In the genomic region with DNA sequence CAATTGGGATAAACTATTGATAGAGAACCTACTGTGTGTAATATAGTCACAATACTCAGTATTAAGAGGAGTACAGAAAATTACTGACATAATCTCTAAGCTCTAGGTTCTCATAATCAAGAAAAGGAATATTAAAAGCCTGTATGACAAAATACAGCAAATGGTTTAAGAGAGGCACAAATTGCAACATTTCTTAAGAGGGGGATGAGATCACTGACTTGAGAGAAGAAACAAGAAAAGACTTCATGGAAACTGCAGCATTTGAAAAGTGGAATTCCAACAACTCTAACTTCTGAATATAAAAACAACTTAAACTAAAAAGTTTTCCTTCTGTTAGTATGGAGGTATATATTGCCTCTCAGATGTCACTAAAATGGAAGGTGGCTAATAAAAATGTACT, we compare ENCODE assay signal across 18 cellular contexts.
A peak's percentile ranks its signal among the peaks of the same experiment; 100 is the strongest.
DNase-seq lines count a peak whose midpoint lies in the region; ATAC-seq and TF ChIP-seq lines count a peak whose summit lies in the region.
"Had no signal": no experiment of that assay in that cellular context is flagged by ENCODE, and none has a peak within 500 bp of the region (broad histone marks: within the 10 kb centered on the region; RNA-seq: fewer than 3 reads in every experiment).

No MANE protein-coding gene starts in this region.

- no peak overlapping the region for H2BK20ac ChIP-seq in IMR-90 (ENCODE audit: low read depth, low read length)

- in situ Hi-C loops in IMR-90 (cut with MboI; ENCODE audit: low sequenced_read_pairs): no loop called here

- H3K23ac ChIP-seq in IMR-90 (ENCODE audit: low read depth, low read length): no peak overlapping the region

- peaks cover 5% of the 10 kb centered on the region for H3K36me3 ChIP-seq in IMR-90 (ENCODE audit: control insufficient read depth, insufficient read depth, low read length)

- TF ChIP-seq POLR2A in IMR-90 (IDR thresholded peaks at IDR 0.05; ENCODE audit: low read depth, low read length): no peak

- no TSS peak for BruUV-seq in IMR-90 (replicated peaks; lab: Mats Ljungman, UMichigan)

- no peak overlapping the region for H2AK5ac ChIP-seq in IMR-90 (ENCODE audit: low read depth, low read length)

- no peak overlapping the region for H2BK5ac ChIP-seq in IMR-90 (ENCODE audit: low read depth, low read length, poor library complexity, severe bottlenecking)

- no peak overlapping the region for H4K5ac ChIP-seq in IMR-90 (ENCODE audit: low read depth, low read length)

- H2BK120ac ChIP-seq in IMR-90 (ENCODE audit: low read depth, low read length): no peak overlapping the region

- H3K79me1 ChIP-seq in IMR-90 (ENCODE audit: low read depth in 1 of 2, low read length in 2 of 2): peaks cover 26 to 57% of the 10 kb centered on the region in 2 experiments

- no peak overlapping the region for H4K91ac ChIP-seq in IMR-90 (ENCODE audit: insufficient read depth, low read depth, low read length)

- no peak for TF ChIP-seq CTCF in IMR-90 (conservative IDR thresholded peaks at IDR 0.05; ENCODE audit: low read depth, low read length)
- TF ChIP-seq CTCF in choroid plexus epithelial cell (conservative IDR thresholded peaks at IDR 0.05; ENCODE audit: low read depth, low read length): no peak
- no peak for TF ChIP-seq CTCF in fibroblast of villous mesenchyme (IDR thresholded peaks at IDR 0.05; ENCODE audit: insufficient read depth, low read depth, low read length)

- no peak overlapping the region for H3K4ac ChIP-seq in IMR-90 (ENCODE audit: low read depth, low read length)

- no peak overlapping the region for H2BK15ac ChIP-seq in IMR-90 (ENCODE audit: low read depth, low read length)

- no peak overlapping the region for H3K4me3 ChIP-seq in IMR-90 (ENCODE audit: insufficient read depth, low read depth, low read length)
- no peak overlapping the region for H3K4me3 ChIP-seq in choroid plexus epithelial cell (ENCODE audit: low read depth, low read length)
- no peak overlapping the region for H3K4me3 ChIP-seq in fibroblast of villous mesenchyme (ENCODE audit: low read depth, low read length)
- H3K4me3 ChIP-seq: K562 had no signal

- peaks cover 16% of the 10 kb centered on the region; the same call in 1 of the 2 replicates for H4K20me1 ChIP-seq in IMR-90 (ENCODE audit: insufficient read depth, low read length)

- no peak overlapping the region for H2AFZ ChIP-seq in IMR-90 (replicated peaks; ENCODE audit: low read length, poor library complexity)

- POLR2A ChIA-PET in IMR-90 (lab: Charles Lee; ENCODE audit: unreplicated experiment): no interaction called here
- POLR2A ChIA-PET in activated CD4-positive, alpha-beta memory T cell treated with anti-CD3 and anti-CD28 coated beads for 36 hours (lab: Charles Lee): no interaction called here

- H3K9me1 ChIP-seq in IMR-90 (ENCODE audit: insufficient read depth, low read length): peaks cover 4% of the 10 kb centered on the region; the same call in 1 of the 2 replicates

- H3K36me3 Mint-ChIP-seq in activated CD4-positive, alpha-beta memory T cell treated with anti-CD3 and anti-CD28 coated beads for 36 hours: peaks cover 2% of the 10 kb centered on the region

- no peaks in the 10 kb centered on the region for H3K27me3 Mint-ChIP-seq in activated CD4-positive, alpha-beta memory T cell treated with anti-CD3 and anti-CD28 coated beads for 36 hours

- dilution Hi-C loops in IMR-90 (cut with HindIII; ENCODE audit: low sequenced_read_pairs, unreplicated experiment): no loop called here

- no peak overlapping the region for H3K27ac Mint-ChIP-seq in activated CD4-positive, alpha-beta memory T cell treated with anti-CD3 and anti-CD28 coated beads for 36 hours

- H3K56ac ChIP-seq in IMR-90 (ENCODE audit: extremely low read depth, insufficient read depth, low read length): no peak overlapping the region

- intact Hi-C loops in IMR-90 (cut with micrococcal nuclease) (no loop called here), posterior cingulate gyrus (cut with DNase I) (no loop called here)
- intact Hi-C loops in activated CD4-positive, alpha-beta memory T cell treated with anti-CD3 and anti-CD28 coated beads for 36 hours (cut with micrococcal nuclease): no loop called here

- DNase-seq in IMR-90 (peak; percentile 9), choroid plexus epithelial cell (ENCODE audit: low read depth) (peak; percentile 23), fibroblast of villous mesenchyme (ENCODE audit: low read depth) (peak; percentile 19), posterior cingulate gyrus (no peak)
- DNase-seq in activated CD4-positive, alpha-beta memory T cell treated with anti-CD3 and anti-CD28 coated beads for 36 hours: no peak
- DNase-seq in stimulated activated CD4-positive, alpha-beta T cell treated with anti-CD3 and anti-CD28 coated beads, Interleukin-4, amount 100 ng/mL, for 4 hours: no peak
- DNase-seq: Calu3, DMS79 treated with DMSO at 0.1 percent for 48 hours, NCI-H1105 treated with DMSO at 0.1 percent for 48 hours, NCI-H2029, NCI-H446, NCI-H524 treated with DMSO at 0.1 percent for 48 hours, NCI-H774, PC-3, SK-N-SH had no signal

- ATAC-seq in IMR-90 (ENCODE audit: low read depth) (no peak), HG03039 (IDR thresholded peaks at IDR 0.05; ENCODE audit: unreplicated experiment) (no peak)
- ATAC-seq: HepG2, K562, PC-3 had no signal

- H3K27me3 ChIP-seq in IMR-90 (ENCODE audit: control insufficient read depth, insufficient read depth, low read length): no peaks in the 10 kb centered on the region

- no peak for TF ChIP-seq RAD21 in IMR-90 (IDR thresholded peaks at IDR 0.05; ENCODE audit: low read length)

- H3K9me3 Mint-ChIP-seq in activated CD4-positive, alpha-beta memory T cell treated with anti-CD3 and anti-CD28 coated beads for 36 hours: no peaks in the 10 kb centered on the region

- H4K8ac ChIP-seq in IMR-90 (ENCODE audit: low read depth in 2 of 2, low read length in 2 of 2): no peak overlapping the region

- no peak overlapping the region for H3K18ac ChIP-seq in IMR-90 (ENCODE audit: low read depth, low read length)

- CTCF ChIA-PET in IMR-90 (lab: Yijun Ruan, JAX): interaction anchor here (0.6 kb wide), 1 partner anchor 28 kb away, joined by 3 read pairs; no protein-coding TSS in a partner anchor
- CTCF ChIA-PET in activated CD4-positive, alpha-beta memory T cell treated with anti-CD3 and anti-CD28 coated beads for 36 hours (lab: Charles Lee): no interaction called here

- H3K4me1 ChIP-seq in IMR-90 (ENCODE audit: control insufficient read depth, insufficient read depth, low read length): no peaks in the 10 kb centered on the region

- peaks cover 5% of the 10 kb centered on the region for H3K4me1 Mint-ChIP-seq in activated CD4-positive, alpha-beta memory T cell treated with anti-CD3 and anti-CD28 coated beads for 36 hours (ENCODE audit: low read depth)

- no peak overlapping the region for H3K14ac ChIP-seq in IMR-90 (replicated peaks; ENCODE audit: low read depth, low read length)

- H3K27ac ChIP-seq in IMR-90 (ENCODE audit: insufficient read depth, low read length): no peak overlapping the region

- no peak overlapping the region for H3K4me2 ChIP-seq in IMR-90 (ENCODE audit: low read depth, low read length)
- H3K4me2 ChIP-seq: SK-N-SH had no signal

- H2AK9ac ChIP-seq in IMR-90 (replicated peaks; ENCODE audit: low read depth, low read length, poor library complexity): no peak overlapping the region

- H3K9ac ChIP-seq in IMR-90 (ENCODE audit: low read depth, low read length): no peak overlapping the region
- H3K9ac ChIP-seq: SK-N-SH had no signal

- no peak overlapping the region for H3K4me3 Mint-ChIP-seq in activated CD4-positive, alpha-beta memory T cell treated with anti-CD3 and anti-CD28 coated beads for 36 hours

- no peaks in the 10 kb centered on the region for H3K9me3 ChIP-seq in IMR-90 (ENCODE audit: control insufficient read depth, insufficient read depth, low read length)
- H3K9me3 ChIP-seq: SK-N-SH had no signal

TF ChIP-seq in IMR-90, 13 proteins besides CTCF, POLR2A, EP300 and RAD21:
- no peak for TF ChIP-seq MAZ (IDR thresholded peaks at IDR 0.05; ENCODE audit: borderline replicate concordance, low read depth, low read length)

Comparison
In these comparisons a context has a peak if more than half of its experiments do, and no peak if none do; other contexts are left out.
1. DNase-seq: peak in IMR-90 (single experiment), choroid plexus epithelial cell (single experiment) and fibroblast of villous mesenchyme (single experiment); none in activated CD4-positive, alpha-beta memory T cell treated with anti-CD3 and anti-CD28 coated beads for 36 hours (single experiment), posterior cingulate gyrus (0 of 10) and stimulated activated CD4-positive, alpha-beta T cell treated with anti-CD3 and anti-CD28 coated beads, Interleukin-4, amount 100 ng/mL, for 4 hours (0 of 2).